Comparison of ENCODE assay signal across 1 cellular context in the genomic region with DNA sequence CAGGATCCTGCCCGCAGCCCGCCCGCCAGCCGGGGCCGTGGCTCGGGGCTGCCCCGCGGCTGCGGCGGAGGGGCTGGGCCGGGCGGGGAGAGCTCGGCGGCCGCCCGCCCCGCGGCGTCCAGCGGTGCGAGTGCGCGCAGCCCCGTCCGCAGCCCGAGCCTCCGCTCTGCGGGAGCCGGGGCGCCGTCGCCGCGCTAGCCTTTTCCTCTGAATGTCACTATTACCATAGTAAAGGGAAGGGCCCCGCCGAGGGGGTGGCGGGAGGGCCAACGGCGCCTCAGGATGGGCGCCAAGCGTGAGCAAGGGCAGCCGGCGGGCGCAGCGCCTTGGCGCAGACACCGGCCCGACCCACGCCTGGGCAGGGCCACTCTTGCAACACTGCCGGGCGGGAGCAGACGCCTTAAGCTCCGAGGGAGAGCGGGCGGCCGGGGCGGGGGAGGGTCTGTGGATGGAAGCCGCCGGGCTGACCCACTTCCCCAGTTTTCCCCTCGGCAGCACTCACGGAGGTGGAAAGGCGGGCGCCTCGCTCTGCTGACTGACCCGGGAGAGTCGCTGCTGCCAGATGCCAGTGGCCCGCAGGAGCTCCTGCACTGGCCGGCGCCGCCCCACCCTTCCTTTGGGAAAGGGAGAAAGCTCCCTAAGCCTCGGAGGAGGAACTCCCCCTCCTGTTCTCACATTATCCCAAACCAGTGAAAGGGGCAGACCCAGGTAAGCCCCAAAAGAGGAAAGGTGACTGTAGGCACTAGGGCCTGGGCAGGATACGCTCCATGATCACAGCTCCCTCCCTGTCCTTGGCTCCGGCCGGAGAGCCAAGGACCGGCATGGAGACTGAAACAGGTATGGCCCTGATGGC.
TF ChIP-seq lines count a peak whose summit lies in the region.

No MANE protein-coding gene starts in this region.

TF ChIP-seq in SK-N-SH treated with all-trans-retinoic acid at 6 μM for 48 hours, 23 proteins besides CTCF, POLR2A, EP300 and RAD21 (continued from another document):
- TF ChIP-seq TSHZ2 (CRISPR knock-in tag; IDR thresholded peaks at IDR 0.05) = no peak
- no peak for TF ChIP-seq SNAI2 (CRISPR knock-in tag; IDR thresholded peaks at IDR 0.05)
- no peak for TF ChIP-seq OSR1 (CRISPR knock-in tag; IDR thresholded peaks at IDR 0.05)
- TF ChIP-seq ZFP3 (CRISPR knock-in tag; IDR thresholded peaks at IDR 0.05) = no peak
- no peak for TF ChIP-seq ARNTL (CRISPR knock-in tag; IDR thresholded peaks at IDR 0.05; ENCODE audit: borderline replicate concordance, low read depth)
- no peak for TF ChIP-seq GLIS3 (CRISPR knock-in tag; IDR thresholded peaks at IDR 0.05)
- no peak for TF ChIP-seq ZC3H10 (CRISPR knock-in tag; IDR thresholded peaks at IDR 0.05)
- no peak for TF ChIP-seq CSDC2 (CRISPR knock-in tag; IDR thresholded peaks at IDR 0.05)
- no peak for TF ChIP-seq ESRRG (CRISPR knock-in tag; IDR thresholded peaks at IDR 0.05)
- TF ChIP-seq PATZ1 (CRISPR knock-in tag; IDR thresholded peaks at IDR 0.05; ENCODE audit: borderline replicate concordance) = no peak
- no peak for TF ChIP-seq ZNF70 (CRISPR knock-in tag; IDR thresholded peaks at IDR 0.05)
- TF ChIP-seq ZNF8 (CRISPR knock-in tag; IDR thresholded peaks at IDR 0.05) = no peak
- TF ChIP-seq, protein P1, sequence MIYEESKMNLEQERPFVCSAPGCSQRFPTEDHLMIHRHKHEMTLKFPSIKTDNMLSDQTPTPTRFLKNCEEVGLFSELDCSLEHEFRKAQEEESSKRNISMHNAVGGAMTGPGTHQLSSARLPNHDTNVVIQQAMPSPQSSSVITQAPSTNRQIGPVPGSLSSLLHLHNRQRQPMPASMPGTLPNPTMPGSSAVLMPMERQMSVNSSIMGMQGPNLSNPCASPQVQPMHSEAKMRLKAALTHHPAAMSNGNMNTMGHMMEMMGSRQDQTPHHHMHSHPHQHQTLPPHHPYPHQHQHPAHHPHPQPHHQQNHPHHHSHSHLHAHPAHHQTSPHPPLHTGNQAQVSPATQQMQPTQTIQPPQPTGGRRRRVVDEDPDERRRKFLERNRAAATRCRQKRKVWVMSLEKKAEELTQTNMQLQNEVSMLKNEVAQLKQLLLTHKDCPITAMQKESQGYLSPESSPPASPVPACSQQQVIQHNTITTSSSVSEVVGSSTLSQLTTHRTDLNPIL (CRISPR knock-in tag; IDR thresholded peaks at IDR 0.05; ENCODE audit: low read depth) = no peak
